Comparison of ENCODE assay signal across 8 cellular contexts in genomic region chr6:28141500-28142329, GRCh38. TPM values are rescaled to one million over a fixed set of nuclear protein-coding genes. Genes with fewer than 3 reads are reported as not detected.
DNase-seq lines count a peak whose midpoint lies in the region; ATAC-seq, FAIRE-seq and TF ChIP-seq lines count a peak whose summit lies in the region.

ZKSCAN8 (plus strand) TSS chr6:28141883; CDS start chr6:28148408, 6,525 bp downstream.

- BruUV-seq in Caco-2 (replicated peaks; lab: Mats Ljungman, UMichigan): TSS peak; percentile 52

- H2BK20ac ChIP-seq in H1 (ENCODE audit: low read length): no peak within 1 kb of the TSS

- 3% methylated on average over 52 of the region's 52 CpGs; no CpG with 5 or more reads in 1 of the 2 experiments for WGBS in H1 (ENCODE audit: extremely low coverage in 1 of 2, insufficient coverage in 1 of 2, insufficient read length in 1 of 2, insufficient replicate concordance in 2 of 2, low coverage in 1 of 2, low lambda C conversion rate in 2 of 2, missing lambda C conversion rate in 1 of 2), 2 experiments

- no peak within 1 kb of the TSS for H4K91ac ChIP-seq in H1 (replicated peaks; ENCODE audit: insufficient read length, low read length)

- peaks cover 0 to 37% of the 10 kb centered on the region in 2 experiments; a peak in 3 of 4 replicates for H3K79me2 ChIP-seq in H1 (ENCODE audit: control insufficient read depth in 1 of 2, insufficient read depth in 2 of 2, low read length in 2 of 2)

- peaks cover 4% of the 10 kb centered on the region for H3K23me2 ChIP-seq in H1 (ENCODE audit: low read depth, low read length)

- no peak within 1 kb of the TSS for H3K18ac ChIP-seq in H1 (ENCODE audit: extremely low read depth, low read length)

- DNase-seq in Caco-2 (peak; percentile 87 to 92), NOMO-1 treated with dmso at 0.1 percent for 144 hours (lab: John Stamatoyannopoulos, UW; ENCODE audit: unreplicated experiment) (peak; percentile 69), H1 (ENCODE audit: low read depth in 1 of 2, low spot score in 2 of 2) (peak; percentile 75 to 90), memory B cell (ENCODE audit: low spot score in 2 of 2) (peak; percentile 71 to 73)
- peak; percentile 42 to 59 for DNase-seq in activated CD8-positive, alpha-beta memory T cell treated with anti-CD3 and anti-CD28 coated beads for 4 hours (ENCODE audit: low read depth in 2 of 2)
- DNase-seq in stimulated activated CD8-positive, alpha-beta memory T cell treated with anti-CD3 and anti-CD28 coated beads, Interleukin-15, amount 100 ng/mL, for 1 hour (ENCODE audit: low read depth): peak; percentile 48

- H3K23ac ChIP-seq in H1 (ENCODE audit: insufficient read length): no peak within 1 kb of the TSS

- intact Hi-C loops in Caco-2 (cut with micrococcal nuclease; ENCODE audit: unreplicated experiment): loop anchor here (1.0 to 2.0 kb wide), 2 partner anchors 17 to 71 kb away; partner anchors contain the start of gene ZSCAN16

- H4K8ac ChIP-seq in H1 (ENCODE audit: extremely low read depth, insufficient read depth, low read length): peak within 1 kb of the TSS; percentile 93; the same call in 1 of the 2 replicates

- H3K4me1 Mint-ChIP-seq in Caco-2 (ENCODE audit: low read depth, unreplicated experiment): peaks cover 6% of the 10 kb centered on the region
- H3K4me1 Mint-ChIP-seq in memory B cell: peaks cover 33% of the 10 kb centered on the region

- peaks cover 18% of the 10 kb centered on the region for H3K36me3 Mint-ChIP-seq in Caco-2 (ENCODE audit: insufficient read depth, unreplicated experiment)
- H3K36me3 Mint-ChIP-seq in memory B cell: peaks cover 12% of the 10 kb centered on the region

- peak within 1 kb of the TSS; percentile 88 for H3K4me3 Mint-ChIP-seq in Caco-2 (ENCODE audit: unreplicated experiment)
- peak within 1 kb of the TSS; percentile 97 for H3K4me3 Mint-ChIP-seq in memory B cell

- TF ChIP-seq POLR2A in H1 (IDR thresholded peaks at IDR 0.05; ENCODE audit: control extremely low read depth in 1 of 2, low read depth in 2 of 2, low read length in 2 of 2): peak; percentile 95 to 98

- no peaks in the 10 kb centered on the region for H3K79me1 ChIP-seq in H1 (ENCODE audit: low read depth, low read length)

- H3K4me1 ChIP-seq in Caco-2 (peaks cover 9% of the 10 kb centered on the region; the same call in 1 of the 2 replicates), HUES48 (ENCODE audit: control insufficient read depth, insufficient read depth, low read length) (peaks cover 11% of the 10 kb centered on the region), H1 (replicated peaks in 1 of 4; ENCODE audit: control insufficient read depth in 3 of 4, insufficient read depth in 4 of 4, low read length in 3 of 4) (peaks cover 0 to 8% (median 2%) of the 10 kb centered on the region in 4 experiments; a peak in 3 of 7 replicates)

- ATAC-seq in GM21390 (IDR thresholded peaks at IDR 0.05; ENCODE audit: unreplicated experiment) (peak; percentile 72), memory B cell (ENCODE audit: low read depth) (peak; percentile 78)

- H4K20me1 ChIP-seq in H1 (replicated peaks in 1 of 2; ENCODE audit: control insufficient read depth in 1 of 2, insufficient read depth in 2 of 2, low read length in 2 of 2): peaks cover 0 to 4% of the 10 kb centered on the region in 2 experiments

- H3K27ac ChIP-seq in HUES48 (ENCODE audit: low read depth, low read length) (peak within 1 kb of the TSS; percentile 88), H1 (ENCODE audit: low read depth, low read length) (peak within 1 kb of the TSS; percentile 55; the same call in 1 of the 2 replicates)

- no peak for TF ChIP-seq CTCF in Caco-2 (IDR thresholded peaks at IDR 0.05; ENCODE audit: insufficient read depth in 1 of 2, low read depth in 1 of 2, low read length in 1 of 2, severe bottlenecking in 1 of 2, unreplicated experiment in 1 of 2)
- no peak for TF ChIP-seq CTCF in H1 (IDR thresholded peaks at IDR 0.05; ENCODE audit: control extremely low read depth in 1 of 3, insufficient read depth in 1 of 3, low read depth in 1 of 3, low read length in 3 of 3)

- H3K4me3 ChIP-seq in Caco-2 (ENCODE audit: low read depth, low read length) (peak within 1 kb of the TSS; percentile 72), HUES48 (ENCODE audit: low read depth, low read length) (peak within 1 kb of the TSS; percentile 95), H1 (ENCODE audit: extremely low read depth in 1 of 4, insufficient read depth in 2 of 4, low read depth in 3 of 4, low read length in 4 of 4) (peak within 1 kb of the TSS; percentile 55 to 97 (median 80))

- no peak within 1 kb of the TSS for H2AK5ac ChIP-seq in H1 (ENCODE audit: low read depth, low read length)

- H3K36me3 ChIP-seq in Caco-2 (ENCODE audit: control insufficient read depth, insufficient read depth, low read length) (no peaks in the 10 kb centered on the region), HUES48 (ENCODE audit: control insufficient read depth, insufficient read depth, low read length) (peaks cover 25% of the 10 kb centered on the region), H1 (ENCODE audit: control insufficient read depth in 2 of 4, insufficient read depth in 4 of 4, low read length in 3 of 4) (peaks cover 4 to 16% (median 6%) of the 10 kb centered on the region in 4 experiments)

- no peak within 1 kb of the TSS for H2BK120ac ChIP-seq in H1 (replicated peaks; ENCODE audit: low read depth, low read length)

- H3K4ac ChIP-seq in H1 (replicated peaks; ENCODE audit: insufficient read length, low read depth, low read length): no peak within 1 kb of the TSS

- 0 out of 2 replicates have a peak within 1 kb of the TSS, but pooled peaks have one; percentile 32 for H2BK15ac ChIP-seq in H1 (ENCODE audit: low read length)

- H3K9me3 ChIP-seq in Caco-2 (no peaks in the 10 kb centered on the region), HUES48 (ENCODE audit: control insufficient read depth, insufficient read depth, low read length) (no peaks in the 10 kb centered on the region), H1 (ENCODE audit: insufficient read depth in 2 of 2, low read depth in 1 of 2, low read length in 1 of 2) (no peaks in the 10 kb centered on the region)

- H3K27me3 ChIP-seq in Caco-2 (replicated peaks; ENCODE audit: control insufficient read depth, insufficient read depth, low read length) (no peaks in the 10 kb centered on the region), HUES48 (ENCODE audit: control insufficient read depth, insufficient read depth, low read length) (0 out of 2 replicates have a peak, but pooled peaks cover 3% of the 10 kb centered on the region), H1 (replicated peaks in 1 of 4; ENCODE audit: control insufficient read depth in 3 of 4, extremely low read depth in 1 of 4, insufficient read depth in 3 of 4, low read length in 3 of 4) (peaks cover 0 to 3% (median 1%) of the 10 kb centered on the region in 4 experiments; a peak in 1 of 7 replicates)

- H2BK12ac ChIP-seq in H1 (ENCODE audit: low read depth, low read length): 0 out of 2 replicates have a peak within 1 kb of the TSS, but pooled peaks have one; percentile 22

- CTCF ChIA-PET in Caco-2 (lab: Charles Lee) (interaction anchor here (0.8 to 1.5 kb wide), 4 partner anchors 71 to 241 kb away, joined by 3 to 8 read pairs (median 4); no protein-coding TSS in a partner anchor), H1 (lab: Charles Lee; ENCODE audit: partially characterized antibody) (interaction anchor here (0.6 to 2.1 kb wide), 7 partner anchors 8 to 214 kb away, joined by 3 to 6 read pairs (median 3); partner anchors contain the start of gene PGBD1)

- H3K4me2 ChIP-seq in H1 (ENCODE audit: insufficient read depth in 1 of 2, low read depth in 2 of 2, low read length in 2 of 2): peak within 1 kb of the TSS; percentile 48 to 75

- H3K27ac Mint-ChIP-seq in Caco-2 (ENCODE audit: unreplicated experiment): peak within 1 kb of the TSS; percentile 68
- H3K27ac Mint-ChIP-seq in memory B cell: peak within 1 kb of the TSS; percentile 96

- H4K5ac ChIP-seq in H1 (ENCODE audit: insufficient read length, low read depth, low read length): peak within 1 kb of the TSS; percentile 27

- TF ChIP-seq EP300 in H1 (IDR thresholded peaks at IDR 0.05; ENCODE audit: borderline replicate concordance in 1 of 2, low read depth in 2 of 2, low read length in 2 of 2): peak in 1 of 2 experiments; percentile 36; a peak in 1 of 3 replicates

- POLR2A ChIA-PET in Caco-2 (lab: Charles Lee) (interaction anchor here (0.5 to 1.2 kb wide), 6 partner anchors 17 to 645 kb away, joined by 3 to 6 read pairs (median 4); partner anchors contain the start of genes ZNF165, ZSCAN16 and ZSCAN26), H1 (lab: Charles Lee; ENCODE audit: partially characterized antibody) (interaction anchor here (0.5 to 2.0 kb wide), 29 partner anchors 8 to 329 kb away, joined by 3 to 35 read pairs (median 4); partner anchors contain the start of genes PGBD1, ZKSCAN3, ZKSCAN4 and ZNF165)

- peak in 1 of 2 experiments; percentile 7; a peak in 2 of 4 replicates for TF ChIP-seq RAD21 in H1 (IDR thresholded peaks at IDR 0.05 in 1 of 2, conservative IDR thresholded peaks at IDR 0.05 in 1 of 2; ENCODE audit: low read depth in 2 of 2, low read length in 2 of 2)

- H3K9me3 Mint-ChIP-seq in Caco-2 (ENCODE audit: unreplicated experiment): no peaks in the 10 kb centered on the region
- H3K9me3 Mint-ChIP-seq in memory B cell: no peaks in the 10 kb centered on the region

- H3K27me3 Mint-ChIP-seq in Caco-2 (ENCODE audit: insufficient read depth, unreplicated experiment) (no peaks in the 10 kb centered on the region), memory B cell (no peaks in the 10 kb centered on the region)

- H2AFZ ChIP-seq in H1 (ENCODE audit: low read length): peak within 1 kb of the TSS; percentile 94

- peak; percentile 52 for FAIRE-seq in H1 (lab: Jason Lieb, UNC)

- H3K14ac ChIP-seq in H1 (ENCODE audit: insufficient read length): no peak within 1 kb of the TSS

- H3K9ac ChIP-seq in HUES48 (ENCODE audit: low read depth, low read length) (peak within 1 kb of the TSS; percentile 88), H1 (replicated peaks in 1 of 4; ENCODE audit: extremely low read depth in 1 of 4, low read depth in 3 of 4, low read length in 3 of 4) (peak within 1 kb of the TSS; percentile 83 to 90 (median 88))

- H2BK5ac ChIP-seq in H1 (ENCODE audit: low read depth, low read length): no peak within 1 kb of the TSS

- H3K56ac ChIP-seq in H1 (replicated peaks; ENCODE audit: insufficient read length, low read depth, low read length): peak within 1 kb of the TSS; percentile 43

TF ChIP-seq in H1, 55 proteins besides CTCF, POLR2A, EP300 and RAD21 (continues in another document):
- TF ChIP-seq MAFK (IDR thresholded peaks at IDR 0.05; ENCODE audit: low read depth, low read length) (no peak), RXRA (IDR thresholded peaks at IDR 0.05; ENCODE audit: insufficient read depth, low read depth, low read length) (no peak)

RNA-seq across cellular contexts. Expression of gene ZKSCAN8, which starts in this region (rescaled TPM):
- total RNA-seq in Caco-2 (2022): 15.6 and 17.0 TPM in 2 replicates
- 23.3 and 24.1 TPM in 2 replicates for total RNA-seq in H1 (2021; fragmentation: NEBNext Ultra II Directional; extraction: Animal tissue kit (Norgen Biotek cat#: 25700))
- 8.6 and 10.7 TPM in 2 replicates for polyA plus RNA-seq in H1 (2011; rRNA removed)
- 10.7 TPM for polyA plus RNA-seq in H1 (2011; cell fraction: cytosol; rRNA removed)
- 16.7 TPM for polyA plus RNA-seq in H1 (2011; cell fraction: nucleus; rRNA removed)
- polyA plus RNA-seq in H1 (2012, experiment 1 of 2): 8.4 to 15.2 TPM (median 11.4 TPM) in 4 replicates
- polyA plus RNA-seq in H1 (2012, experiment 2 of 2): 0.47 TPM
- 14.9 TPM for polyA plus RNA-seq in H1 (2013, experiment 1 of 2)
- polyA plus RNA-seq in H1 (2013, experiment 2 of 2): 12.5 TPM
- 21.7 and 34.5 TPM in 2 replicates for polyA minus RNA-seq in H1 (2011; rRNA and poly(A)+ RNA removed)
- polyA minus RNA-seq in H1 (2011; cell fraction: cytosol; rRNA and poly(A)+ RNA removed): 16.1 TPM
- 21.3 TPM for polyA minus RNA-seq in H1 (2011; cell fraction: nucleus; rRNA and poly(A)+ RNA removed)

Comparison
In these comparisons a context has a peak if more than half of its experiments do, and no peak if none do; other contexts are left out.
1. Peak in every context shown above with its lines: DNase-seq, ATAC-seq, H3K4me3 ChIP-seq and H3K27ac ChIP-seq.